18 cellular contexts compared by ENCODE assay signal in genomic region chr2:127584516-127585033, GRCh38. TPM values are rescaled to one million over a fixed set of nuclear protein-coding genes. Genes with fewer than 3 reads are reported as not detected.
DNase-seq lines count a peak whose midpoint lies in the region; ATAC-seq and TF ChIP-seq lines count a peak whose summit lies in the region.
"Had no signal": no experiment of that assay in that cellular context is flagged by ENCODE, and none has a peak within 500 bp of the region (broad histone marks: within the 10 kb centered on the region; RNA-seq: fewer than 3 reads in every experiment).

No MANE protein-coding gene starts in this region.

- H3K9me3 ChIP-seq in WERI-Rb-1 (ENCODE audit: severe bottlenecking) (peaks cover 3% of the 10 kb centered on the region), upper lobe of left lung (no peaks in the 10 kb centered on the region)

- peaks cover 24% of the 10 kb centered on the region for H3K27me3 Mint-ChIP-seq in activated naive CD4-positive, alpha-beta T cell treated with anti-CD3 and anti-CD28 coated beads, Interleukin-2, amount 10 ng/mL, durations not matched to agents 7 days and 5 days

- H3K4me3 ChIP-seq in WERI-Rb-1 (ENCODE audit: low read depth, low read length), result no peak overlapping the region
- H3K4me3 ChIP-seq in upper lobe of left lung, result no peak overlapping the region
- H3K4me3 ChIP-seq: PC-9 had no signal

- no peak for TF ChIP-seq POLR2A in upper lobe of left lung (IDR thresholded peaks at IDR 0.05)

- DNase-seq in activated naive CD4-positive, alpha-beta T cell treated with anti-CD3 and anti-CD28 coated beads, Interleukin-2, amount 10 ng/mL, durations not matched to agents 7 days and 5 days, result peak; percentile 11
- DNase-seq in activated naive CD4-positive, alpha-beta T cell treated with Interleukin-2 at 50 U/mL for 16 hours, result no peak
- DNase-seq in WERI-Rb-1 (peak; percentile 0), mesenteric fat pad (ENCODE audit: low spot score) (peak; percentile 43), upper lobe of left lung (peak; percentile 4 to 27), NCI-H1092 (lab: John Stamatoyannopoulos, UW) (no peak)
- DNase-seq: C1 segment of cervical spinal cord, GF-D8, HFFc6, NCI-H1105 treated with DMSO at 0.1 percent for 48 hours, NCI-H1694 treated with DMSO at 0.1 percent for 48 hours, NCI-H2107, NCI-H2227 treated with DMSO at 0.1 percent for 48 hours, NCI-H524, PC-9 had no signal

- CTCF ChIA-PET in activated naive CD4-positive, alpha-beta T cell treated with anti-CD3 and anti-CD28 coated beads, Interleukin-2, amount 10 ng/mL, durations not matched to agents 7 days and 5 days (lab: Charles Lee), result interaction anchor here (0.8 to 0.9 kb wide), 2 partner anchors 11 to 102 kb away, joined by 3 to 4 read pairs; no protein-coding TSS in a partner anchor

- no peak overlapping the region for H3K4me3 Mint-ChIP-seq in activated naive CD4-positive, alpha-beta T cell treated with anti-CD3 and anti-CD28 coated beads, Interleukin-2, amount 10 ng/mL, durations not matched to agents 7 days and 5 days
- H3K4me3 Mint-ChIP-seq: HFFc6 had no signal

- no peaks in the 10 kb centered on the region for H3K4me1 ChIP-seq in upper lobe of left lung

- H3K27me3 ChIP-seq in WERI-Rb-1 (ENCODE audit: insufficient read depth, low read depth, severe bottlenecking) (no peaks in the 10 kb centered on the region), upper lobe of left lung (no peaks in the 10 kb centered on the region)

- H3K36me3 ChIP-seq in WERI-Rb-1 (no peaks in the 10 kb centered on the region), upper lobe of left lung (no peaks in the 10 kb centered on the region)

- WGBS in upper lobe of left lung, 2 donors, result 79 to 84% methylated on average over 8 of the region's 8 CpGs

- H3K27ac Mint-ChIP-seq in activated naive CD4-positive, alpha-beta T cell treated with anti-CD3 and anti-CD28 coated beads, Interleukin-2, amount 10 ng/mL, durations not matched to agents 7 days and 5 days, result no peak overlapping the region
- H3K27ac Mint-ChIP-seq: HFFc6 had no signal

- H3K4me1 Mint-ChIP-seq in activated naive CD4-positive, alpha-beta T cell treated with anti-CD3 and anti-CD28 coated beads, Interleukin-2, amount 10 ng/mL, durations not matched to agents 7 days and 5 days, result no peaks in the 10 kb centered on the region

- no peak for TF ChIP-seq CTCF in WERI-Rb-1 (IDR thresholded peaks at IDR 0.05; ENCODE audit: low read depth, low read length)
- TF ChIP-seq CTCF in upper lobe of left lung (IDR thresholded peaks at IDR 0.05), result no peak

- H3K9me3 Mint-ChIP-seq in activated naive CD4-positive, alpha-beta T cell treated with anti-CD3 and anti-CD28 coated beads, Interleukin-2, amount 10 ng/mL, durations not matched to agents 7 days and 5 days, result no peaks in the 10 kb centered on the region
- H3K9me3 Mint-ChIP-seq: HFFc6 had no signal

- no peaks in the 10 kb centered on the region for H3K36me3 Mint-ChIP-seq in activated naive CD4-positive, alpha-beta T cell treated with anti-CD3 and anti-CD28 coated beads, Interleukin-2, amount 10 ng/mL, durations not matched to agents 7 days and 5 days

- ATAC-seq in upper lobe of left lung (ENCODE audit: low FRiP score in 2 of 2), result no peak
- no peak for ATAC-seq in HG02610 (IDR thresholded peaks at IDR 0.05; ENCODE audit: unreplicated experiment)

- no peak overlapping the region for H3K27ac ChIP-seq in WERI-Rb-1
- no peak overlapping the region for H3K27ac ChIP-seq in upper lobe of left lung
- H3K27ac ChIP-seq: KMS-11, PC-9 had no signal

- TF ChIP-seq EP300 in upper lobe of left lung (IDR thresholded peaks at IDR 0.05), result no peak

RNA-seq across cellular contexts. Expression of gene MYO7B, which starts 49.1 kb away (rescaled TPM):
- total RNA-seq in mesenteric fat pad (2.1 TPM), upper lobe of left lung (1 to 10 TPM; 1.2 to 6.1 (median 3.1) TPM)
- total RNA-seq: MCF 10A, PC-9 had no signal

RNA-seq across cellular contexts. Expression of gene IWS1, which starts 58.3 kb away (rescaled TPM):
- total RNA-seq in mesenteric fat pad, result 39.1 TPM
- total RNA-seq in upper lobe of left lung, result 100 to 1,000 TPM in 1 of 6 donors, 10 to 100 TPM in 5; 29.5 to 128 (median 58.6) TPM

Comparison
In these comparisons a context has a peak if more than half of its experiments do, and no peak if none do; other contexts are left out.
1. DNase-seq: peak in activated naive CD4-positive, alpha-beta T cell treated with anti-CD3 and anti-CD28 coated beads, Interleukin-2, amount 10 ng/mL, durations not matched to agents 7 days and 5 days (single experiment), WERI-Rb-1 (single experiment), mesenteric fat pad (single experiment) and upper lobe of left lung (2 of 2); none in activated naive CD4-positive, alpha-beta T cell treated with Interleukin-2 at 50 U/mL for 16 hours (single experiment) and NCI-H1092 (single experiment).